20 cellular contexts compared by ENCODE assay signal in genomic region chr4:121236353-121237068, GRCh38.
DNase-seq lines count a peak whose midpoint lies in the region; ATAC-seq lines count a peak whose summit lies in the region.
"Had no signal": no experiment of that assay in that cellular context is flagged by ENCODE, and none has a peak within 500 bp of the region (broad histone marks: within the 10 kb centered on the region; RNA-seq: fewer than 3 reads in every experiment).

No MANE protein-coding gene starts in this region.

- no peak overlapping the region for H3K4me3 Mint-ChIP-seq in stimulated activated naive B cell treated with anti-CD40 and anti-IgM and Interleukin-4, amounts not matched to agents 10 μg/mL and 1 μg/mL and 100 μg/mL, for 72 hours
- H3K4me3 Mint-ChIP-seq: CD8-positive, alpha-beta memory T cell; GM23338; HFFc6 had no signal

- H3K27ac ChIP-seq in BLaER1 = no peak overlapping the region
- H3K27ac ChIP-seq: 22Rv1, A549 had no signal

- DNase-seq in left colon (no peak), SIG-M5 (lab: John Stamatoyannopoulos, UW) (no peak), DMS79 treated with DMSO at 0.1 percent for 48 hours (lab: John Stamatoyannopoulos, UW) (no peak)
- no peak for DNase-seq in activated CD4-positive, alpha-beta T cell treated with anti-CD3 and anti-CD28 coated beads for 1 hour
- DNase-seq in stimulated activated naive B cell treated with anti-CD40 and anti-IgM and Interleukin-4, amounts not matched to agents 10 μg/mL and 1 μg/mL and 100 μg/mL, for 72 hours = no peak
- DNase-seq: AML-193; CD8-positive, alpha-beta memory T cell; COR-L47; DMS 273 treated with DMSO at 0.1 percent for 48 hours; DMS53; HCEC 1CT; HFFc6; IMR-90 had no signal

- H3K9me3 Mint-ChIP-seq in stimulated activated naive B cell treated with anti-CD40 and anti-IgM and Interleukin-4, amounts not matched to agents 10 μg/mL and 1 μg/mL and 100 μg/mL, for 72 hours = peaks cover 0 to 5% of the 10 kb centered on the region in 2 donors
- H3K9me3 Mint-ChIP-seq: CD8-positive, alpha-beta memory T cell; HFFc6 had no signal

- no peaks in the 10 kb centered on the region for H3K4me1 Mint-ChIP-seq in stimulated activated naive B cell treated with anti-CD40 and anti-IgM and Interleukin-4, amounts not matched to agents 10 μg/mL and 1 μg/mL and 100 μg/mL, for 72 hours

- no peaks in the 10 kb centered on the region for H4K20me1 ChIP-seq in BLaER1

- no peaks in the 10 kb centered on the region for H3K27me3 ChIP-seq in BLaER1

- intact Hi-C loops in left colon (cut with DNase I, micrococcal nuclease) = no loop called here

- peak; percentile 71 for ATAC-seq in GM21447 (IDR thresholded peaks at IDR 0.05; ENCODE audit: unreplicated experiment)
- peak; percentile 52 for ATAC-seq in HG02642 (IDR thresholded peaks at IDR 0.05; ENCODE audit: poor library complexity, unreplicated experiment)
- peak; percentile 55 for ATAC-seq in left colon
- ATAC-seq in stimulated activated naive B cell treated with anti-CD40 and anti-IgM and Interleukin-4, amounts not matched to agents 10 μg/mL and 1 μg/mL and 100 μg/mL, for 72 hours (replicated peaks) = no peak
- ATAC-seq: A549, GM23338, K562 had no signal

- H3K36me3 ChIP-seq in BLaER1 = no peaks in the 10 kb centered on the region

- peaks cover 27% of the 10 kb centered on the region for H3K4me1 ChIP-seq in BLaER1
- H3K4me1 ChIP-seq: A549 had no signal

- peaks cover 6% of the 10 kb centered on the region; the same call in 1 of the 2 replicates for H3K9me3 ChIP-seq in BLaER1
- H3K9me3 ChIP-seq: A549 had no signal

- peak overlapping the region; percentile 50 for H3K4me2 ChIP-seq in BLaER1
- H3K4me2 ChIP-seq: A549, GM23338 had no signal

- no peaks in the 10 kb centered on the region for H3K36me3 Mint-ChIP-seq in stimulated activated naive B cell treated with anti-CD40 and anti-IgM and Interleukin-4, amounts not matched to agents 10 μg/mL and 1 μg/mL and 100 μg/mL, for 72 hours
- H3K36me3 Mint-ChIP-seq: CD8-positive, alpha-beta memory T cell had no signal

- no peak overlapping the region for H3K27ac Mint-ChIP-seq in stimulated activated naive B cell treated with anti-CD40 and anti-IgM and Interleukin-4, amounts not matched to agents 10 μg/mL and 1 μg/mL and 100 μg/mL, for 72 hours
- H3K27ac Mint-ChIP-seq: CD8-positive, alpha-beta memory T cell; GM23338; HFFc6 had no signal

- no peak overlapping the region for H3K4me3 ChIP-seq in BLaER1
- H3K4me3 ChIP-seq: A549, GM23338, K562 had no signal

- H3K9ac ChIP-seq in BLaER1 = no peak overlapping the region

- no peaks in the 10 kb centered on the region for H3K27me3 Mint-ChIP-seq in stimulated activated naive B cell treated with anti-CD40 and anti-IgM and Interleukin-4, amounts not matched to agents 10 μg/mL and 1 μg/mL and 100 μg/mL, for 72 hours
- H3K27me3 Mint-ChIP-seq: CD8-positive, alpha-beta memory T cell had no signal

Comparison
In these comparisons a context has a peak if more than half of its experiments do, and no peak if none do; other contexts are left out.
1. ATAC-seq: peak in GM21447 (single experiment), HG02642 (single experiment) and left colon (single experiment); none in stimulated activated naive B cell treated with anti-CD40 and anti-IgM and Interleukin-4, amounts not matched to agents 10 μg/mL and 1 μg/mL and 100 μg/mL, for 72 hours (0 of 2).